12 cellular contexts compared by ENCODE assay signal in the genomic region with DNA sequence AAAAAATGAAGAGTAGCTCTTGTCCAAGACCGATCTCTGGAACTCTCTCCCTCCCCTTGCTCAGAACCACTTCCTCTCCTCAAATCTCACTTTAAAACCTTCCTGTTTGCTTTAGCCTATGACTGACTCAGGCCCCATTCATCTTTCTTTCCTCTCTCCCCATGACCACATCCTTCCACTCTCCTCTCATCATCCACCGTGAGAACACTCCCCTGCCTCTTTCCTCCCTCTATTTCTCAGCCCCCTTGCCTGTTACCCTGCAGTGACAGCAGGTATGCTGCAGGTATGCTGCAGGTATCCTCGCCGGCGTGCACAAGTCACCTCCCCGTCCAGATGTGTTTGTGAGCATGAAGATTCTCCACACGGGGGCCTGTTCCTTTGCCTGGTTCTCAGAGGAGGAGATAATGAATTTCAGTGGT.
A peak's percentile ranks its signal among the peaks of the same experiment; 100 is the strongest.
DNase-seq lines count a peak whose midpoint lies in the region; ATAC-seq, FAIRE-seq and TF ChIP-seq lines count a peak whose summit lies in the region.
"Had no signal": no experiment of that assay in that cellular context is flagged by ENCODE, and none has a peak within 500 bp of the region (broad histone marks: within the 10 kb centered on the region; RNA-seq: fewer than 3 reads in every experiment).

No MANE protein-coding gene starts in this region.

- no peak overlapping the region for H3K9ac ChIP-seq in colonic mucosa (ENCODE audit: low read depth in 2 of 2, low read length in 2 of 2)

- H3K4me3 ChIP-seq in colonic mucosa, result no peak overlapping the region
- H3K4me3 ChIP-seq: ascending aorta had no signal

- TF ChIP-seq POLR2A in GM12891 (IDR thresholded peaks at IDR 0.05; ENCODE audit: low read depth, low read length), result no peak

- no peaks in the 10 kb centered on the region for H3K27me3 ChIP-seq in colonic mucosa
- H3K27me3 ChIP-seq: ascending aorta had no signal

- no peaks in the 10 kb centered on the region for H3K36me3 Mint-ChIP-seq in activated T-helper 17 cell treated with anti-CD3 and anti-CD28 coated beads, Interleukin-2, amount 50 U/mL, for 72 hours (ENCODE audit: low read depth)
- no peaks in the 10 kb centered on the region for H3K36me3 Mint-ChIP-seq in naive thymus-derived CD8-positive, alpha-beta T cell

- no peak for FAIRE-seq in GM12891 (lab: Jason Lieb, UNC)
- FAIRE-seq: GM18507 had no signal

- POLR2A ChIA-PET in naive thymus-derived CD8-positive, alpha-beta T cell (lab: Charles Lee), result no interaction called here

- ATAC-seq in HG02870 (IDR thresholded peaks at IDR 0.05; ENCODE audit: unreplicated experiment) (peak; percentile 35), HG03520 (IDR thresholded peaks at IDR 0.05; ENCODE audit: unreplicated experiment) (no peak)
- peak; percentile 76 for ATAC-seq in activated T-helper 17 cell treated with anti-CD3 and anti-CD28 coated beads, Interleukin-2, amount 50 U/mL, for 72 hours (replicated peaks)
- peak; percentile 69 to 87 for ATAC-seq in naive thymus-derived CD8-positive, alpha-beta T cell
- ATAC-seq: left colon had no signal

- no peak overlapping the region for H3K27ac ChIP-seq in colonic mucosa
- H3K27ac ChIP-seq: ascending aorta, HL-60 had no signal

- TF ChIP-seq CTCF in colonic mucosa (IDR thresholded peaks at IDR 0.05), result no peak

- no peak overlapping the region for H3K4me3 Mint-ChIP-seq in activated T-helper 17 cell treated with anti-CD3 and anti-CD28 coated beads, Interleukin-2, amount 50 U/mL, for 72 hours
- peak overlapping the region; percentile 26 to 78 (median 56) for H3K4me3 Mint-ChIP-seq in naive thymus-derived CD8-positive, alpha-beta T cell

- peaks cover 6% of the 10 kb centered on the region for H3K4me1 Mint-ChIP-seq in activated T-helper 17 cell treated with anti-CD3 and anti-CD28 coated beads, Interleukin-2, amount 50 U/mL, for 72 hours
- H3K4me1 Mint-ChIP-seq in naive thymus-derived CD8-positive, alpha-beta T cell, result peaks cover 10 to 33% (median 20%) of the 10 kb centered on the region in 4 donors

- H3K9me3 ChIP-seq in colonic mucosa, result no peaks in the 10 kb centered on the region
- H3K9me3 ChIP-seq: ascending aorta had no signal

- no peaks in the 10 kb centered on the region for H3K36me3 ChIP-seq in colonic mucosa
- H3K36me3 ChIP-seq: ascending aorta had no signal

- peaks cover 3% of the 10 kb centered on the region for H3K9me3 Mint-ChIP-seq in activated T-helper 17 cell treated with anti-CD3 and anti-CD28 coated beads, Interleukin-2, amount 50 U/mL, for 72 hours
- H3K9me3 Mint-ChIP-seq in naive thymus-derived CD8-positive, alpha-beta T cell, result peaks cover 0 to 2% (median 0%) of the 10 kb centered on the region in 9 donors

- H3K27me3 Mint-ChIP-seq in activated T-helper 17 cell treated with anti-CD3 and anti-CD28 coated beads, Interleukin-2, amount 50 U/mL, for 72 hours, result no peaks in the 10 kb centered on the region
- H3K27me3 Mint-ChIP-seq in naive thymus-derived CD8-positive, alpha-beta T cell, result no peaks in the 10 kb centered on the region

- intact Hi-C loops in colonic mucosa (cut with DNase I), result no loop called here

- DNase-seq in GM12891 (ENCODE audit: insufficient read length, low spot score) (no peak), SIG-M5 (lab: John Stamatoyannopoulos, UW) (no peak), colonic mucosa (no peak), NCI-H82 treated with DMSO at 0.1 percent for 48 hours (lab: John Stamatoyannopoulos, UW; ENCODE audit: unreplicated experiment) (no peak)
- peak in 5 of 10 donors; percentile 0 to 46 (median 20) for DNase-seq in naive thymus-derived CD8-positive, alpha-beta T cell
- DNase-seq: left colon had no signal

- H3K27ac Mint-ChIP-seq in activated T-helper 17 cell treated with anti-CD3 and anti-CD28 coated beads, Interleukin-2, amount 50 U/mL, for 72 hours, result no peak overlapping the region
- peak overlapping the region in 8 of 10 donors; percentile 0 to 63 (median 26) for H3K27ac Mint-ChIP-seq in naive thymus-derived CD8-positive, alpha-beta T cell

- H3K4me1 ChIP-seq in colonic mucosa, result no peaks in the 10 kb centered on the region
- H3K4me1 ChIP-seq: ascending aorta had no signal

TF ChIP-seq in GM12891, 5 proteins besides CTCF, POLR2A, EP300 and RAD21:
- TF ChIP-seq POU2F2 (IDR thresholded peaks at IDR 0.05; ENCODE audit: low read depth, low read length) (no peak), POLR2AphosphoS5 (IDR thresholded peaks at IDR 0.05; ENCODE audit: low read depth, low read length) (no peak), PAX5 (IDR thresholded peaks at IDR 0.05; ENCODE audit: insufficient read depth, low read length, severe bottlenecking) (no peak), SPI1 (IDR thresholded peaks at IDR 0.05; ENCODE audit: low read depth, low read length) (peak; percentile 65)
